In the genomic region with DNA sequence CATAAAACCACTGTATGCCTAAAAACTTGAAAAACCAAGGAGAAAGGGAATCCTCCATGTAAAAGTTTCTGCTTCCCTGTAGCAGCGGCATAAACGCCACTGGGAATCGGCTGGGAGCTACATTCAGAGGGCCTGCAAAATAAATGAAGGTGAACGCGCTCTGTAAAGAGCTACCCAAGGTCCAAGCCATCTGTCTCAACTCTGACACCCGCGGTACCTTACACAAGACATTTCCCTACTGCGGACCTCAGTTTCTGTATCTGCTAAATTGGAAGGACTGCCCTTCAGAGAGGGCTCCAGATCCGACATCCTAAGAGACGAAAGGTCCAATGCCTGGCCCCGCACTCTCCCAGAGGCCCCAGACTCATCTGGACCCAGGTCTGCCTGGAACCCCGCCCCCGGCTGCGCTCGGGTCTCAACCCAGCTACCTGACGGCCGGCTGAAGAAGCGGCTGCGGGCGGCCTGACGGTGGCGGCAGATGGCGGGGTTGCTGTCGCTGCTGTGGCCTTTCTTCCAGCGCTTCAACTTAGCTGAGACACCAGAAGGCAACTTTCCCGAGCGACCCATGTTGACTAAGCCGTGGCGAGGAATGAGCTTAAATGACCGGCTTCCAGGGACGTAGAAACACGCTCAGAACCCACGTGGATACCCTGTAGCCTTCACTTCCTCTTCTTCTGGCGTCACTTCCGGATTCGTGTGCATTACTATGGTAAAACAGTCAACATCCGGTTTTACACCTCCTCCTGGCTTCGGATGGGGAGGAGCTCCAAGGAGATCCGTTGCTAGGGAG, we compare ENCODE assay signal across 1 cellular context.
TF ChIP-seq lines count a peak whose summit lies in the region.

A gene with protein sequence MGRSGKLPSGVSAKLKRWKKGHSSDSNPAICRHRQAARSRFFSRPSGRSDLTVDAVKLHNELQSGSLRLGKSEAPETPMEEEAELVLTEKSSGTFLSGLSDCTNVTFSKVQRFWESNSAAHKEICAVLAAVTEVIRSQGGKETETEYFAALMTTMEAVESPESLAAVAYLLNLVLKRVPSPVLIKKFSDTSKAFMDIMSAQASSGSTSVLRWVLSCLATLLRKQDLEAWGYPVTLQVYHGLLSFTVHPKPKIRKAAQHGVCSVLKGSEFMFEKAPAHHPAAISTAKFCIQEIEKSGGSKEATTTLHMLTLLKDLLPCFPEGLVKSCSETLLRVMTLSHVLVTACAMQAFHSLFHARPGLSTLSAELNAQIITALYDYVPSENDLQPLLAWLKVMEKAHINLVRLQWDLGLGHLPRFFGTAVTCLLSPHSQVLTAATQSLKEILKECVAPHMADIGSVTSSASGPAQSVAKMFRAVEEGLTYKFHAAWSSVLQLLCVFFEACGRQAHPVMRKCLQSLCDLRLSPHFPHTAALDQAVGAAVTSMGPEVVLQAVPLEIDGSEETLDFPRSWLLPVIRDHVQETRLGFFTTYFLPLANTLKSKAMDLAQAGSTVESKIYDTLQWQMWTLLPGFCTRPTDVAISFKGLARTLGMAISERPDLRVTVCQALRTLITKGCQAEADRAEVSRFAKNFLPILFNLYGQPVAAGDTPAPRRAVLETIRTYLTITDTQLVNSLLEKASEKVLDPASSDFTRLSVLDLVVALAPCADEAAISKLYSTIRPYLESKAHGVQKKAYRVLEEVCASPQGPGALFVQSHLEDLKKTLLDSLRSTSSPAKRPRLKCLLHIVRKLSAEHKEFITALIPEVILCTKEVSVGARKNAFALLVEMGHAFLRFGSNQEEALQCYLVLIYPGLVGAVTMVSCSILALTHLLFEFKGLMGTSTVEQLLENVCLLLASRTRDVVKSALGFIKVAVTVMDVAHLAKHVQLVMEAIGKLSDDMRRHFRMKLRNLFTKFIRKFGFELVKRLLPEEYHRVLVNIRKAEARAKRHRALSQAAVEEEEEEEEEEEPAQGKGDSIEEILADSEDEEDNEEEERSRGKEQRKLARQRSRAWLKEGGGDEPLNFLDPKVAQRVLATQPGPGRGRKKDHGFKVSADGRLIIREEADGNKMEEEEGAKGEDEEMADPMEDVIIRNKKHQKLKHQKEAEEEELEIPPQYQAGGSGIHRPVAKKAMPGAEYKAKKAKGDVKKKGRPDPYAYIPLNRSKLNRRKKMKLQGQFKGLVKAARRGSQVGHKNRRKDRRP (N-terminal part only) (minus strand): TSS at position 676 of the 790 bp plus-strand sequence. CDS start 109 bp downstream, at position 567.

TF ChIP-seq in HepG2, 621 proteins besides CTCF, POLR2A, EP300 and RAD21 (continued from another document and continues in another):
- TF ChIP-seq, protein P1, sequence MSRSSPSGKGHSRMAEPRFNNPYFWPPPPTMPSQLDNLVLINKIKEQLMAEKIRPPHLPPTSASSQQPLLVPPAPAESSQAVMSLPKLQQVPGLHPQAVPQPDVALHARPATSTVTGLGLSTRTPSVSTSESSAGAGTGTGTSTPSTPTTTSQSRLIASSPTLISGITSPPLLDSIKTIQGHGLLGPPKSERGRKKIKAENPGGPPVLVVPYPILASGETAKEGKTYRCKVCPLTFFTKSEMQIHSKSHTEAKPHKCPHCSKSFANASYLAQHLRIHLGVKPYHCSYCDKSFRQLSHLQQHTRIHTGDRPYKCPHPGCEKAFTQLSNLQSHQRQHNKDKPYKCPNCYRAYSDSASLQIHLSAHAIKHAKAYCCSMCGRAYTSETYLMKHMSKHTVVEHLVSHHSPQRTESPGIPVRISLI (CRISPR knock-in tag; IDR thresholded peaks at IDR 0.05; ENCODE audit: borderline replicate concordance), result no peak
- TF ChIP-seq HCFC1 (IDR thresholded peaks at IDR 0.05; ENCODE audit: low read depth, low read length) (peak; percentile 37; the same call in 1 of the 2 replicates), ZNF652 (CRISPR knock-in tag; IDR thresholded peaks at IDR 0.05; ENCODE audit: borderline replicate concordance, low read depth) (no peak), MAFF (IDR thresholded peaks at IDR 0.05; ENCODE audit: low read depth, low read length) (no peak), ZNF441 (CRISPR knock-in tag; IDR thresholded peaks at IDR 0.05; ENCODE audit: borderline replicate concordance) (0 out of 2 replicates have a peak, but pooled peaks have one; percentile 43), ZNF33B (CRISPR knock-in tag; IDR thresholded peaks at IDR 0.05) (no peak), ZNF350 (CRISPR knock-in tag; IDR thresholded peaks at IDR 0.05; ENCODE audit: borderline replicate concordance, low read depth) (no peak), ZMYM4 (CRISPR knock-in tag; IDR thresholded peaks at IDR 0.05) (peak; percentile 53), YY1 (IDR thresholded peaks at IDR 0.05; ENCODE audit: insufficient read depth, insufficient replicate concordance, low read depth, low read length) (peak; percentile 41), SAP130 (CRISPR knock-in tag; IDR thresholded peaks at IDR 0.05; ENCODE audit: low read depth) (peak; percentile 100), SOX13 (IDR thresholded peaks at IDR 0.05) (no peak), SOX13 (CRISPR knock-in tag; conservative IDR thresholded peaks at IDR 0.05 in 1 of 2, IDR thresholded peaks at IDR 0.05 in 1 of 2) (no peak), NFATC3 (CRISPR knock-in tag; IDR thresholded peaks at IDR 0.05) (peak; percentile 80; the same call in 1 of the 2 replicates), ATRX (CRISPR knock-in tag; IDR thresholded peaks at IDR 0.05; ENCODE audit: borderline replicate concordance) (no peak), SKI (IDR thresholded peaks at IDR 0.05; ENCODE audit: partially characterized antibody) (no peak), RFX5 (IDR thresholded peaks at IDR 0.05; ENCODE audit: low read depth, low read length) (peak; percentile 73; the same call in 1 of the 2 replicates), KLF12 (CRISPR knock-in tag; IDR thresholded peaks at IDR 0.05; ENCODE audit: borderline replicate concordance) (no peak), FOXA1 (IDR thresholded peaks at IDR 0.05) (no peak), FOXA1 (CRISPR knock-in tag; IDR thresholded peaks at IDR 0.05) (peak; percentile 76), TP53 (CRISPR knock-in tag; conservative IDR thresholded peaks at IDR 0.05) (no peak), KDM2A (CRISPR knock-in tag; IDR thresholded peaks at IDR 0.05; ENCODE audit: borderline replicate concordance, low read depth) (no peak), SMYD3 (CRISPR knock-in tag; IDR thresholded peaks at IDR 0.05) (peak; percentile 41; the same call in 1 of the 2 replicates), CHCHD3 (CRISPR knock-in tag; IDR thresholded peaks at IDR 0.05) (no peak), NFE2 (CRISPR knock-in tag; IDR thresholded peaks at IDR 0.05) (no peak), ZSCAN12 (CRISPR knock-in tag; IDR thresholded peaks at IDR 0.05) (0 out of 2 replicates have a peak, but pooled peaks have one; percentile 54), MAF1 (CRISPR knock-in tag; IDR thresholded peaks at IDR 0.05; ENCODE audit: borderline replicate concordance) (no peak), FLYWCH1 (CRISPR knock-in tag; IDR thresholded peaks at IDR 0.05) (no peak)
- TF ChIP-seq, protein P2, sequence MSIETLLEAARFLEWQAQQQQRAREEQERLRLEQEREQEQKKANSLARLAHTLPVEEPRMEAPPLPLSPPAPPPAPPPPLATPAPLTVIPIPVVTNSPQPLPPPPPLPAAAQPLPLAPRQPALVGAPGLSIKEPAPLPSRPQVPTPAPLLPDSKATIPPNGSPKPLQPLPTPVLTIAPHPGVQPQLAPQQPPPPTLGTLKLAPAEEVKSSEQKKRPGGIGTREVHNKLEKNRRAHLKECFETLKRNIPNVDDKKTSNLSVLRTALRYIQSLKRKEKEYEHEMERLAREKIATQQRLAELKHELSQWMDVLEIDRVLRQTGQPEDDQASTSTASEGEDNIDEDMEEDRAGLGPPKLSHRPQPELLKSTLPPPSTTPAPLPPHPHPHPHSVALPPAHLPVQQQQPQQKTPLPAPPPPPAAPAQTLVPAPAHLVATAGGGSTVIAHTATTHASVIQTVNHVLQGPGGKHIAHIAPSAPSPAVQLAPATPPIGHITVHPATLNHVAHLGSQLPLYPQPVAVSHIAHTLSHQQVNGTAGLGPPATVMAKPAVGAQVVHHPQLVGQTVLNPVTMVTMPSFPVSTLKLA (IDR thresholded peaks at IDR 0.05), result peak; percentile 94
- TF ChIP-seq, protein P3, sequence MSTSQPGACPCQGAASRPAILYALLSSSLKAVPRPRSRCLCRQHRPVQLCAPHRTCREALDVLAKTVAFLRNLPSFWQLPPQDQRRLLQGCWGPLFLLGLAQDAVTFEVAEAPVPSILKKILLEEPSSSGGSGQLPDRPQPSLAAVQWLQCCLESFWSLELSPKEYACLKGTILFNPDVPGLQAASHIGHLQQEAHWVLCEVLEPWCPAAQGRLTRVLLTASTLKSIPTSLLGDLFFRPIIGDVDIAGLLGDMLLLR (CRISPR knock-in tag; IDR thresholded peaks at IDR 0.05), result peak; percentile 98; the same call in 1 of the 2 replicates
- TF ChIP-seq, protein P4, sequence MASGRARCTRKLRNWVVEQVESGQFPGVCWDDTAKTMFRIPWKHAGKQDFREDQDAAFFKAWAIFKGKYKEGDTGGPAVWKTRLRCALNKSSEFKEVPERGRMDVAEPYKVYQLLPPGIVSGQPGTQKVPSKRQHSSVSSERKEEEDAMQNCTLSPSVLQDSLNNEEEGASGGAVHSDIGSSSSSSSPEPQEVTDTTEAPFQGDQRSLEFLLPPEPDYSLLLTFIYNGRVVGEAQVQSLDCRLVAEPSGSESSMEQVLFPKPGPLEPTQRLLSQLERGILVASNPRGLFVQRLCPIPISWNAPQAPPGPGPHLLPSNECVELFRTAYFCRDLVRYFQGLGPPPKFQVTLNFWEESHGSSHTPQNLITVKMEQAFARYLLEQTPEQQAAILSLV (CRISPR knock-in tag; IDR thresholded peaks at IDR 0.05; ENCODE audit: borderline replicate concordance), result peak; percentile 56; the same call in 1 of the 2 replicates
- TF ChIP-seq, protein P5, sequence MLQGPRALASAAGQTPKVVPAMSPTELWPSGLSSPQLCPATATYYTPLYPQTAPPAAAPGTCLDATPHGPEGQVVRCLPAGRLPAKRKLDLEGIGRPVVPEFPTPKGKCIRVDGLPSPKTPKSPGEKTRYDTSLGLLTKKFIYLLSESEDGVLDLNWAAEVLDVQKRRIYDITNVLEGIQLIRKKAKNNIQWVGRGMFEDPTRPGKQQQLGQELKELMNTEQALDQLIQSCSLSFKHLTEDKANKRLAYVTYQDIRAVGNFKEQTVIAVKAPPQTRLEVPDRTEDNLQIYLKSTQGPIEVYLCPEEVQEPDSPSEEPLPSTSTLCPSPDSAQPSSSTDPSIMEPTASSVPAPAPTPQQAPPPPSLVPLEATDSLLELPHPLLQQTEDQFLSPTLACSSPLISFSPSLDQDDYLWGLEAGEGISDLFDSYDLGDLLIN (CRISPR knock-in tag; IDR thresholded peaks at IDR 0.05; ENCODE audit: borderline replicate concordance), result 0 out of 2 replicates have a peak, but pooled peaks have one; percentile 56
- TF ChIP-seq, protein P6, sequence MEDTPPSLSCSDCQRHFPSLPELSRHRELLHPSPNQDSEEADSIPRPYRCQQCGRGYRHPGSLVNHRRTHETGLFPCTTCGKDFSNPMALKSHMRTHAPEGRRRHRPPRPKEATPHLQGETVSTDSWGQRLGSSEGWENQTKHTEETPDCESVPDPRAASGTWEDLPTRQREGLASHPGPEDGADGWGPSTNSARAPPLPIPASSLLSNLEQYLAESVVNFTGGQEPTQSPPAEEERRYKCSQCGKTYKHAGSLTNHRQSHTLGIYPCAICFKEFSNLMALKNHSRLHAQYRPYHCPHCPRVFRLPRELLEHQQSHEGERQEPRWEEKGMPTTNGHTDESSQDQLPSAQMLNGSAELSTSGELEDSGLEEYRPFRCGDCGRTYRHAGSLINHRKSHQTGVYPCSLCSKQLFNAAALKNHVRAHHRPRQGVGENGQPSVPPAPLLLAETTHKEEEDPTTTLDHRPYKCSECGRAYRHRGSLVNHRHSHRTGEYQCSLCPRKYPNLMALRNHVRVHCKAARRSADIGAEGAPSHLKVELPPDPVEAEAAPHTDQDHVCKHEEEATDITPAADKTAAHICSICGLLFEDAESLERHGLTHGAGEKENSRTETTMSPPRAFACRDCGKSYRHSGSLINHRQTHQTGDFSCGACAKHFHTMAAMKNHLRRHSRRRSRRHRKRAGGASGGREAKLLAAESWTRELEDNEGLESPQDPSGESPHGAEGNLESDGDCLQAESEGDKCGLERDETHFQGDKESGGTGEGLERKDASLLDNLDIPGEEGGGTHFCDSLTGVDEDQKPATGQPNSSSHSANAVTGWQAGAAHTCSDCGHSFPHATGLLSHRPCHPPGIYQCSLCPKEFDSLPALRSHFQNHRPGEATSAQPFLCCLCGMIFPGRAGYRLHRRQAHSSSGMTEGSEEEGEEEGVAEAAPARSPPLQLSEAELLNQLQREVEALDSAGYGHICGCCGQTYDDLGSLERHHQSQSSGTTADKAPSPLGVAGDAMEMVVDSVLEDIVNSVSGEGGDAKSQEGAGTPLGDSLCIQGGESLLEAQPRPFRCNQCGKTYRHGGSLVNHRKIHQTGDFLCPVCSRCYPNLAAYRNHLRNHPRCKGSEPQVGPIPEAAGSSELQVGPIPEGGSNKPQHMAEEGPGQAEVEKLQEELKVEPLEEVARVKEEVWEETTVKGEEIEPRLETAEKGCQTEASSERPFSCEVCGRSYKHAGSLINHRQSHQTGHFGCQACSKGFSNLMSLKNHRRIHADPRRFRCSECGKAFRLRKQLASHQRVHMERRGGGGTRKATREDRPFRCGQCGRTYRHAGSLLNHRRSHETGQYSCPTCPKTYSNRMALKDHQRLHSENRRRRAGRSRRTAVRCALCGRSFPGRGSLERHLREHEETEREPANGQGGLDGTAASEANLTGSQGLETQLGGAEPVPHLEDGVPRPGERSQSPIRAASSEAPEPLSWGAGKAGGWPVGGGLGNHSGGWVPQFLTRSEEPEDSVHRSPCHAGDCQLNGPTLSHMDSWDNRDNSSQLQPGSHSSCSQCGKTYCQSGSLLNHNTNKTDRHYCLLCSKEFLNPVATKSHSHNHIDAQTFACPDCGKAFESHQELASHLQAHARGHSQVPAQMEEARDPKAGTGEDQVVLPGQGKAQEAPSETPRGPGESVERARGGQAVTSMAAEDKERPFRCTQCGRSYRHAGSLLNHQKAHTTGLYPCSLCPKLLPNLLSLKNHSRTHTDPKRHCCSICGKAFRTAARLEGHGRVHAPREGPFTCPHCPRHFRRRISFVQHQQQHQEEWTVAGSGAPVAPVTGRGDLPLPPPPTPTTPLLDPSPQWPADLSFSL (CRISPR knock-in tag; IDR thresholded peaks at IDR 0.05), result no peak
- TF ChIP-seq, protein P7, sequence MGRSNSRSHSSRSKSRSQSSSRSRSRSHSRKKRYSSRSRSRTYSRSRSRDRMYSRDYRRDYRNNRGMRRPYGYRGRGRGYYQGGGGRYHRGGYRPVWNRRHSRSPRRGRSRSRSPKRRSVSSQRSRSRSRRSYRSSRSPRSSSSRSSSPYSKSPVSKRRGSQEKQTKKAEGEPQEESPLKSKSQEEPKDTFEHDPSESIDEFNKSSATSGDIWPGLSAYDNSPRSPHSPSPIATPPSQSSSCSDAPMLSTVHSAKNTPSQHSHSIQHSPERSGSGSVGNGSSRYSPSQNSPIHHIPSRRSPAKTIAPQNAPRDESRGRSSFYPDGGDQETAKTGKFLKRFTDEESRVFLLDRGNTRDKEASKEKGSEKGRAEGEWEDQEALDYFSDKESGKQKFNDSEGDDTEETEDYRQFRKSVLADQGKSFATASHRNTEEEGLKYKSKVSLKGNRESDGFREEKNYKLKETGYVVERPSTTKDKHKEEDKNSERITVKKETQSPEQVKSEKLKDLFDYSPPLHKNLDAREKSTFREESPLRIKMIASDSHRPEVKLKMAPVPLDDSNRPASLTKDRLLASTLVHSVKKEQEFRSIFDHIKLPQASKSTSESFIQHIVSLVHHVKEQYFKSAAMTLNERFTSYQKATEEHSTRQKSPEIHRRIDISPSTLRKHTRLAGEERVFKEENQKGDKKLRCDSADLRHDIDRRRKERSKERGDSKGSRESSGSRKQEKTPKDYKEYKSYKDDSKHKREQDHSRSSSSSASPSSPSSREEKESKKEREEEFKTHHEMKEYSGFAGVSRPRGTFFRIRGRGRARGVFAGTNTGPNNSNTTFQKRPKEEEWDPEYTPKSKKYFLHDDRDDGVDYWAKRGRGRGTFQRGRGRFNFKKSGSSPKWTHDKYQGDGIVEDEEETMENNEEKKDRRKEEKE (IDR thresholded peaks at IDR 0.05), result no peak
